10 cellular contexts compared by ENCODE assay signal in genomic region chr14:101819251-101819990, GRCh38. TPM values are rescaled to one million over a fixed set of nuclear protein-coding genes. Genes with fewer than 3 reads are reported as not detected.
DNase-seq lines count a peak whose midpoint lies in the region; ATAC-seq, FAIRE-seq and TF ChIP-seq lines count a peak whose summit lies in the region.
"Had no signal": no experiment of that assay in that cellular context is flagged by ENCODE, and none has a peak within 500 bp of the region (broad histone marks: within the 10 kb centered on the region; RNA-seq: fewer than 3 reads in every experiment).

No MANE protein-coding gene starts in this region.

- peak overlapping the region; percentile 81 for H3K4me3 Mint-ChIP-seq in central memory CD8-positive, alpha-beta T cell

- H3K9me3 Mint-ChIP-seq in central memory CD8-positive, alpha-beta T cell = no peaks in the 10 kb centered on the region

- no peak for TF ChIP-seq POLR2A in GM12891 (IDR thresholded peaks at IDR 0.05; ENCODE audit: low read depth, low read length)

- H3K27me3 Mint-ChIP-seq in central memory CD8-positive, alpha-beta T cell = no peaks in the 10 kb centered on the region

- peaks cover 70% of the 10 kb centered on the region for H3K36me3 Mint-ChIP-seq in central memory CD8-positive, alpha-beta T cell (ENCODE audit: insufficient read depth)

- peak; percentile 65 for FAIRE-seq in GM12891 (lab: Jason Lieb, UNC)
- FAIRE-seq: H1 had no signal

- peaks cover 71% of the 10 kb centered on the region for H3K4me1 Mint-ChIP-seq in central memory CD8-positive, alpha-beta T cell

- H3K27ac Mint-ChIP-seq in central memory CD8-positive, alpha-beta T cell (ENCODE audit: low read depth) = peak overlapping the region; percentile 98

- no peak for DNase-seq in GM12891 (ENCODE audit: insufficient read length, low spot score)
- DNase-seq in activated CD4-positive, alpha-beta T cell treated with anti-CD3 and anti-CD28 coated beads, Interleukin-2, amount 50 U/mL, for 4 hours = peak; percentile 40 to 51
- DNase-seq in central memory CD8-positive, alpha-beta T cell (ENCODE audit: low spot score in 2 of 2) = peak; percentile 67 to 89
- peak in 2 of 3 donors; percentile 36 to 52 for DNase-seq in stimulated activated CD4-positive, alpha-beta T cell treated with anti-CD3 and anti-CD28 coated beads, TNF-alpha, amount 100 ng/mL, for 1 hour (ENCODE audit: low read depth in 3 of 3, low spot score in 1 of 3)
- no peak for DNase-seq in AG20443 (ENCODE audit: low spot score)
- DNase-seq in NCI-H345 (lab: John Stamatoyannopoulos, UW) = no peak
- DNase-seq in D341Med (ENCODE audit: low spot score) = no peak
- DNase-seq: NCI-H2029 treated with DMSO at 0.1 percent for 48 hours had no signal

- ATAC-seq in central memory CD8-positive, alpha-beta T cell (replicated peaks; ENCODE audit: extremely low read depth, poor library complexity, severe bottlenecking) = peak; percentile 41
- no peak for ATAC-seq in HG03342 (IDR thresholded peaks at IDR 0.05; ENCODE audit: unreplicated experiment)

TF ChIP-seq in GM12891, 5 proteins besides CTCF, POLR2A, EP300 and RAD21:
- TF ChIP-seq POLR2AphosphoS5 (IDR thresholded peaks at IDR 0.05; ENCODE audit: low read depth, low read length) (no peak), PAX5 (IDR thresholded peaks at IDR 0.05; ENCODE audit: insufficient read depth, low read length, severe bottlenecking) (no peak), POU2F2 (IDR thresholded peaks at IDR 0.05; ENCODE audit: low read depth, low read length) (no peak), SPI1 (IDR thresholded peaks at IDR 0.05; ENCODE audit: low read depth, low read length) (no peak), TAF1 (IDR thresholded peaks at IDR 0.05; ENCODE audit: low read depth, low read length) (no peak)

RNA-seq across cellular contexts. Expression of gene PPP2R5C, which starts 57.9 kb away (rescaled TPM):
- 87.1 TPM for polyA plus RNA-seq in GM12891 (2012; ENCODE audit: low read depth, missing spikeins)

Comparison
In these comparisons a context has a peak if more than half of its experiments do, and no peak if none do; other contexts are left out.
1. DNase-seq: peak in activated CD4-positive, alpha-beta T cell treated with anti-CD3 and anti-CD28 coated beads, Interleukin-2, amount 50 U/mL, for 4 hours (2 of 2), central memory CD8-positive, alpha-beta T cell (2 of 2) and stimulated activated CD4-positive, alpha-beta T cell treated with anti-CD3 and anti-CD28 coated beads, TNF-alpha, amount 100 ng/mL, for 1 hour (2 of 3); none in GM12891 (single experiment), AG20443 (single experiment), NCI-H345 (single experiment) and D341Med (single experiment).